Comparison of ENCODE assay signal across 8 cellular contexts in genomic region chr12:6200266-6201198, GRCh38. TPM values are rescaled to one million over a fixed set of nuclear protein-coding genes. Genes with fewer than 3 reads are reported as not detected.
DNase-seq lines count a peak whose midpoint lies in the region; ATAC-seq and TF ChIP-seq lines count a peak whose summit lies in the region.

Gene CD9, plus strand, starts transcription at chr12:6200400. Its CDS starts 100 bp downstream, at chr12:6200500.

- TF ChIP-seq POLR2A in vagina (IDR thresholded peaks at IDR 0.05) = peak in 1 of 2 donors; percentile 77

- ATAC-seq in HG02571 (IDR thresholded peaks at IDR 0.05; ENCODE audit: unreplicated experiment) = no peak

- H3K9me3 Mint-ChIP-seq in glutamatergic neuron (ENCODE audit: unreplicated experiment) = peaks cover 20% of the 10 kb centered on the region

- H3K9me3 ChIP-seq in vagina = no peaks in the 10 kb centered on the region

- DNase-seq in GM03348 (ENCODE audit: low spot score) = peak; percentile 73
- DNase-seq in NCI-H446 treated with DMSO at 0.1 percent for 48 hours (lab: John Stamatoyannopoulos, UW) = peak; percentile 33
- DNase-seq in activated naive CD4-positive, alpha-beta T cell treated with anti-CD3 and anti-CD28 coated beads, Interleukin-2, amount 50 U/mL, for 16 hours = peak; percentile 47
- no peak for DNase-seq in glutamatergic neuron
- no peak for DNase-seq in occipital lobe (lab: John Stamatoyannopoulos, UW)
- no peak for DNase-seq in vagina (ENCODE audit: extremely low spot score in 2 of 2)
- no peak for DNase-seq in AML-193 (lab: John Stamatoyannopoulos, UW)

- H3K36me3 ChIP-seq in vagina = no peaks in the 10 kb centered on the region

- H3K27ac ChIP-seq in vagina = peak within 1 kb of the TSS; percentile 91

- peaks cover 35% of the 10 kb centered on the region for H3K4me1 Mint-ChIP-seq in glutamatergic neuron (ENCODE audit: low read depth, unreplicated experiment)

- peak within 1 kb of the TSS; percentile 79 for H3K4me3 Mint-ChIP-seq in glutamatergic neuron (ENCODE audit: unreplicated experiment)

- peaks cover 7% of the 10 kb centered on the region for H3K36me3 Mint-ChIP-seq in glutamatergic neuron (ENCODE audit: unreplicated experiment)

- peaks cover 31% of the 10 kb centered on the region for H3K27me3 Mint-ChIP-seq in glutamatergic neuron (ENCODE audit: unreplicated experiment)

- H3K27ac Mint-ChIP-seq in glutamatergic neuron (ENCODE audit: unreplicated experiment) = peak within 1 kb of the TSS; percentile 57

- peaks cover 74% of the 10 kb centered on the region for H3K4me1 ChIP-seq in vagina

- no peaks in the 10 kb centered on the region for H3K27me3 ChIP-seq in vagina

- TF ChIP-seq CTCF in glutamatergic neuron (IDR thresholded peaks at IDR 0.05; ENCODE audit: partially characterized antibody, unreplicated experiment) (no peak), vagina (IDR thresholded peaks at IDR 0.05) (no peak)

- peak within 1 kb of the TSS; percentile 69 to 86 for H3K4me3 ChIP-seq in vagina

- intact Hi-C loops in vagina (cut with DNase I) = loop anchor here (10.0 kb wide), 1 partner anchor 554 kb away; the partner anchor contains the start of gene MLF2

RNA-seq across cellular contexts. Expression of gene CD9, which starts in this region (rescaled TPM):
- total RNA-seq in glutamatergic neuron (ENCODE audit: unreplicated experiment) (17.6 TPM), occipital lobe (29.5 TPM), vagina (366 TPM)

Comparison
In these comparisons a context has a peak if more than half of its experiments do, and no peak if none do; other contexts are left out.
1. RNA of gene CD9 (total RNA-seq): 366 TPM in vagina (single experiment); 29.5 TPM in occipital lobe (single experiment) and 17.6 TPM in glutamatergic neuron (single experiment); every median in the first group is over 10 times any median in the second.
2. DNase-seq: peak in GM03348 (single experiment), NCI-H446 treated with DMSO at 0.1 percent for 48 hours (single experiment) and activated naive CD4-positive, alpha-beta T cell treated with anti-CD3 and anti-CD28 coated beads, Interleukin-2, amount 50 U/mL, for 16 hours (single experiment); none in glutamatergic neuron (single experiment), occipital lobe (single experiment), vagina (0 of 2) and AML-193 (0 of 2).